ENCODE assay signal across 11 cellular contexts in genomic region chr3:41116851-41117250, GRCh38.
DNase-seq lines count a peak whose midpoint lies in the region; ATAC-seq and TF ChIP-seq lines count a peak whose summit lies in the region.
"Had no signal": no experiment of that assay in that cellular context is flagged by ENCODE, and none has a peak within 500 bp of the region (broad histone marks: within the 10 kb centered on the region; RNA-seq: fewer than 3 reads in every experiment).

No MANE protein-coding gene starts in this region.

- WGBS in spleen, 5 donors, result 63 to 72% (median 64%) methylated on average over 8 of the region's 8 CpGs

- peaks cover 0 to 12% (median 0%) of the 10 kb centered on the region in 7 donors for H3K27me3 ChIP-seq in spleen (replicated peaks in 1 of 7)
- H3K27me3 ChIP-seq: cardiac muscle cell had no signal

- H3K4me3 Mint-ChIP-seq in activated T-cell treated with anti-CD3 and anti-CD28 coated beads, Interleukin-2, amount 50 U/mL, for 72 hours, result peak overlapping the region; percentile 58 to 63
- H3K4me3 Mint-ChIP-seq in T-helper 1 cell treated with Interleukin-12 subunit alpha and Interleukin-12 subunit beta and Interleukin-4 antibody, amounts not matched to agents 30 μg/mL and 1 μg/mL, for 36 hours, result peak overlapping the region; percentile 56
- H3K4me3 Mint-ChIP-seq in effector memory CD8-positive, alpha-beta T cell, result peak overlapping the region; percentile 70 to 71

- peak overlapping the region; percentile 45 for H3K27ac Mint-ChIP-seq in activated T-cell treated with anti-CD3 and anti-CD28 coated beads, Interleukin-2, amount 50 U/mL, for 72 hours
- H3K27ac Mint-ChIP-seq in T-helper 1 cell treated with Interleukin-12 subunit alpha and Interleukin-12 subunit beta and Interleukin-4 antibody, amounts not matched to agents 30 μg/mL and 1 μg/mL, for 36 hours, result peak overlapping the region; percentile 61
- peak overlapping the region; percentile 92 to 94 for H3K27ac Mint-ChIP-seq in effector memory CD8-positive, alpha-beta T cell

- no peak for DNase-seq in activated T-cell treated with anti-CD3 and anti-CD28 coated beads, Interleukin-2, amount 50 U/mL, for 72 hours
- no peak for DNase-seq in activated T-cell treated with anti-CD3 and anti-CD28 coated beads for 4 hours
- no peak for DNase-seq in effector memory CD8-positive, alpha-beta T cell
- DNase-seq in spleen, result no peak
- no peak for DNase-seq in T-helper 9 cell
- DNase-seq in hepatic stellate cell (ENCODE audit: low spot score), result no peak
- DNase-seq: NCI-H2081 had no signal

- H3K36me3 Mint-ChIP-seq in activated T-cell treated with anti-CD3 and anti-CD28 coated beads, Interleukin-2, amount 50 U/mL, for 72 hours (ENCODE audit: insufficient read depth in 2 of 2), result no peaks in the 10 kb centered on the region
- H3K36me3 Mint-ChIP-seq in T-helper 1 cell treated with Interleukin-12 subunit alpha and Interleukin-12 subunit beta and Interleukin-4 antibody, amounts not matched to agents 30 μg/mL and 1 μg/mL, for 36 hours (ENCODE audit: low read depth), result no peaks in the 10 kb centered on the region
- H3K36me3 Mint-ChIP-seq in effector memory CD8-positive, alpha-beta T cell (ENCODE audit: insufficient read depth), result no peaks in the 10 kb centered on the region
- H3K36me3 Mint-ChIP-seq: naive B cell had no signal

- no peaks in the 10 kb centered on the region for H3K27me3 Mint-ChIP-seq in activated T-cell treated with anti-CD3 and anti-CD28 coated beads, Interleukin-2, amount 50 U/mL, for 72 hours (ENCODE audit: low read depth)
- no peaks in the 10 kb centered on the region for H3K27me3 Mint-ChIP-seq in T-helper 1 cell treated with Interleukin-12 subunit alpha and Interleukin-12 subunit beta and Interleukin-4 antibody, amounts not matched to agents 30 μg/mL and 1 μg/mL, for 36 hours (ENCODE audit: low read depth)
- no peaks in the 10 kb centered on the region for H3K27me3 Mint-ChIP-seq in effector memory CD8-positive, alpha-beta T cell

- TF ChIP-seq CTCF in spleen (IDR thresholded peaks at IDR 0.05 in 8 of 11, conservative IDR thresholded peaks at IDR 0.05 in 3 of 11), result no peak

- no peaks in the 10 kb centered on the region for H3K36me3 ChIP-seq in spleen
- H3K36me3 ChIP-seq: cardiac muscle cell had no signal

- peaks cover 28% of the 10 kb centered on the region for H3K4me1 Mint-ChIP-seq in activated T-cell treated with anti-CD3 and anti-CD28 coated beads, Interleukin-2, amount 50 U/mL, for 72 hours (ENCODE audit: low read depth)
- H3K4me1 Mint-ChIP-seq in T-helper 1 cell treated with Interleukin-12 subunit alpha and Interleukin-12 subunit beta and Interleukin-4 antibody, amounts not matched to agents 30 μg/mL and 1 μg/mL, for 36 hours (ENCODE audit: low read depth), result peaks cover 17% of the 10 kb centered on the region
- H3K4me1 Mint-ChIP-seq in effector memory CD8-positive, alpha-beta T cell (ENCODE audit: low read depth in 2 of 2), result peaks cover 17 to 22% of the 10 kb centered on the region in 2 donors

- TF ChIP-seq POLR2A in spleen (IDR thresholded peaks at IDR 0.05), result no peak

- peaks cover 15 to 27% (median 19%) of the 10 kb centered on the region in 6 donors for H3K4me1 ChIP-seq in spleen

- H3K4me3 ChIP-seq in spleen, result no peak overlapping the region
- H3K4me3 ChIP-seq: cardiac muscle cell had no signal

- peaks cover 0 to 2% of the 10 kb centered on the region in 2 donors for H3K9me3 Mint-ChIP-seq in activated T-cell treated with anti-CD3 and anti-CD28 coated beads, Interleukin-2, amount 50 U/mL, for 72 hours
- no peaks in the 10 kb centered on the region for H3K9me3 Mint-ChIP-seq in T-helper 1 cell treated with Interleukin-12 subunit alpha and Interleukin-12 subunit beta and Interleukin-4 antibody, amounts not matched to agents 30 μg/mL and 1 μg/mL, for 36 hours
- H3K9me3 Mint-ChIP-seq in effector memory CD8-positive, alpha-beta T cell, result no peaks in the 10 kb centered on the region
- H3K9me3 Mint-ChIP-seq: naive B cell had no signal

- H3K27ac ChIP-seq in spleen, result peak overlapping the region in 7 of 8 donors; percentile 63 to 79 (median 72)
- H3K27ac ChIP-seq: cardiac muscle cell had no signal

- H3K9me3 ChIP-seq in spleen, result no peaks in the 10 kb centered on the region

- no peak for ATAC-seq in activated T-cell treated with anti-CD3 and anti-CD28 coated beads, Interleukin-2, amount 50 U/mL, for 72 hours (replicated peaks in 1 of 2)
- ATAC-seq in effector memory CD8-positive, alpha-beta T cell (replicated peaks), result no peak
- no peak for ATAC-seq in HG03097 (IDR thresholded peaks at IDR 0.05; ENCODE audit: low FRiP score, unreplicated experiment)

- intact Hi-C loops in spleen (cut with DNase I; ENCODE audit: low total_unique reads), result no loop called here
